ENCODE assay signal across 11 cellular contexts in genomic region chr11:72833792-72834501, GRCh38. TPM values are rescaled to one million over a fixed set of nuclear protein-coding genes. Genes with fewer than 3 reads are reported as not detected.
DNase-seq lines count a peak whose midpoint lies in the region; ATAC-seq and TF ChIP-seq lines count a peak whose summit lies in the region.
"Had no signal": no experiment of that assay in that cellular context is flagged by ENCODE, and none has a peak within 500 bp of the region (broad histone marks: within the 10 kb centered on the region; RNA-seq: fewer than 3 reads in every experiment).

No MANE protein-coding gene starts in this region.

- no peaks in the 10 kb centered on the region for H3K27me3 Mint-ChIP-seq in activated naive CD8-positive, alpha-beta T cell
- no peaks in the 10 kb centered on the region for H3K27me3 Mint-ChIP-seq in activated naive CD8-positive, alpha-beta T cell treated with anti-CD3 and anti-CD28 coated beads, Interleukin-2, amount 50 U/mL, for 24 hours

- TF ChIP-seq CTCF in fibroblast of the aortic adventitia (IDR thresholded peaks at IDR 0.05; ENCODE audit: insufficient read depth, low read length) (no peak), neutrophil (IDR thresholded peaks at IDR 0.05) (no peak), upper lobe of left lung (IDR thresholded peaks at IDR 0.05) (no peak)

- H3K36me3 ChIP-seq in neutrophil (peaks cover 68% of the 10 kb centered on the region), upper lobe of left lung (peaks cover 0 to 33% (median 14%) of the 10 kb centered on the region in 4 donors)

- H3K27me3 ChIP-seq in neutrophil (no peaks in the 10 kb centered on the region), upper lobe of left lung (no peaks in the 10 kb centered on the region)

- no peak for ATAC-seq in activated naive CD8-positive, alpha-beta T cell treated with anti-CD3 and anti-CD28 coated beads, Interleukin-2, amount 50 U/mL, for 24 hours
- ATAC-seq in upper lobe of left lung (ENCODE audit: low FRiP score in 2 of 2): peak in 1 of 2 donors; percentile 55

- no peaks in the 10 kb centered on the region for H3K36me3 Mint-ChIP-seq in activated naive CD8-positive, alpha-beta T cell
- H3K36me3 Mint-ChIP-seq in activated naive CD8-positive, alpha-beta T cell treated with anti-CD3 and anti-CD28 coated beads, Interleukin-2, amount 50 U/mL, for 24 hours (ENCODE audit: low read depth): peaks cover 6% of the 10 kb centered on the region

- H3K4me1 Mint-ChIP-seq in activated naive CD8-positive, alpha-beta T cell (ENCODE audit: low read depth): peaks cover 2% of the 10 kb centered on the region
- H3K4me1 Mint-ChIP-seq in activated naive CD8-positive, alpha-beta T cell treated with anti-CD3 and anti-CD28 coated beads, Interleukin-2, amount 50 U/mL, for 24 hours: peaks cover 15% of the 10 kb centered on the region

- H3K4me1 ChIP-seq in neutrophil (ENCODE audit: control insufficient read depth in 1 of 2, insufficient read depth in 1 of 2, low read depth in 1 of 2, low read length in 1 of 2): peaks cover 20 to 38% of the 10 kb centered on the region in 2 experiments
- peaks cover 37 to 53% (median 46%) of the 10 kb centered on the region in 4 donors for H3K4me1 ChIP-seq in upper lobe of left lung

- no peak for TF ChIP-seq POLR2A in upper lobe of left lung (IDR thresholded peaks at IDR 0.05)

- H3K4me3 ChIP-seq in fibroblast of the aortic adventitia (ENCODE audit: low read depth, low read length) (no peak overlapping the region), neutrophil (ENCODE audit: low read depth in 1 of 2, low read length in 1 of 2) (no peak overlapping the region), upper lobe of left lung (no peak overlapping the region)

- intact Hi-C loops in posterior cingulate gyrus (cut with DNase I): loop anchor here (5.0 to 10.0 kb wide), 2 partner anchors 311 to 408 kb away; partner anchors contain the start of gene FCHSD2

- H3K9me3 ChIP-seq in neutrophil (no peaks in the 10 kb centered on the region), upper lobe of left lung (no peaks in the 10 kb centered on the region)

- no peak for DNase-seq in activated naive CD8-positive, alpha-beta T cell treated with anti-CD3 and anti-CD28 coated beads, Interleukin-2, amount 50 U/mL, for 24 hours
- peak; percentile 52 for DNase-seq in fibroblast of the aortic adventitia (ENCODE audit: low read depth)
- DNase-seq in upper lobe of left lung: no peak
- no peak for DNase-seq in posterior cingulate gyrus
- DNase-seq in NCI-H1694 treated with DMSO at 0.1 percent for 48 hours (lab: John Stamatoyannopoulos, UW): no peak
- DNase-seq in DMS53 treated with DMSO at 0.1 percent for 48 hours (lab: John Stamatoyannopoulos, UW; ENCODE audit: unreplicated experiment): no peak
- DNase-seq: NCI-H510A; stimulated activated naive CD4-positive, alpha-beta T cell treated with Interleukin-2 at 50 U/mL for 16 hours had no signal

- H3K27ac Mint-ChIP-seq in activated naive CD8-positive, alpha-beta T cell: peak overlapping the region; percentile 85
- H3K27ac Mint-ChIP-seq in activated naive CD8-positive, alpha-beta T cell treated with anti-CD3 and anti-CD28 coated beads, Interleukin-2, amount 50 U/mL, for 24 hours: no peak overlapping the region

- H3K4me3 Mint-ChIP-seq in activated naive CD8-positive, alpha-beta T cell: no peak overlapping the region
- H3K4me3 Mint-ChIP-seq in activated naive CD8-positive, alpha-beta T cell treated with anti-CD3 and anti-CD28 coated beads, Interleukin-2, amount 50 U/mL, for 24 hours: no peak overlapping the region

- peak overlapping the region; percentile 98 for H3K27ac ChIP-seq in neutrophil
- H3K27ac ChIP-seq in upper lobe of left lung: peak overlapping the region; percentile 73 to 84 (median 83)
- H3K27ac ChIP-seq: HL-60 had no signal

- 65 to 68% methylated on average over 8 of the region's 8 CpGs for WGBS in upper lobe of left lung, 2 donors

- TF ChIP-seq EP300 in upper lobe of left lung (IDR thresholded peaks at IDR 0.05): no peak

- H3K9me3 Mint-ChIP-seq in activated naive CD8-positive, alpha-beta T cell (ENCODE audit: low read depth): no peaks in the 10 kb centered on the region
- no peaks in the 10 kb centered on the region for H3K9me3 Mint-ChIP-seq in activated naive CD8-positive, alpha-beta T cell treated with anti-CD3 and anti-CD28 coated beads, Interleukin-2, amount 50 U/mL, for 24 hours

RNA-seq across cellular contexts. Expression of gene ATG16L2, which starts 19.7 kb away (rescaled TPM):
- total RNA-seq in fibroblast of the aortic adventitia (ENCODE audit: low replicate concordance) (9.1 and 12.4 TPM in 2 replicates), upper lobe of left lung (100 to 1,000 TPM in 3 of 6 donors, 10 to 100 TPM in 3; 39.5 to 354 (median 86.4) TPM)

RNA-seq across cellular contexts. Expression of gene STARD10, which starts 40.1 kb away (rescaled TPM):
- total RNA-seq in fibroblast of the aortic adventitia (ENCODE audit: low replicate concordance): 21.4 and 33.3 TPM in 2 replicates
- total RNA-seq in upper lobe of left lung: 100 to 1,000 TPM in 5 of 6 donors, 10 to 100 TPM in 1; 93.2 to 227 (median 151) TPM
